ENCODE assay signal across 8 cellular contexts in genomic region chr4:186297013-186297645, GRCh38. TPM values are rescaled to one million over a fixed set of nuclear protein-coding genes. Genes with fewer than 3 reads are reported as not detected.
DNase-seq lines count a peak whose midpoint lies in the region; ATAC-seq and TF ChIP-seq lines count a peak whose summit lies in the region.

No MANE protein-coding gene starts in this region.

- WGBS in right cardiac atrium: 52% methylated on average over 21 of the region's 21 CpGs

- DNase-seq in Right ventricle myocardium superior (no peak), right cardiac atrium (no peak), SW480 (ENCODE audit: low spot score) (peak; percentile 46), glomerular endothelial cell (ENCODE audit: extremely low read depth, low read depth, low spot score) (peak; percentile 48), smooth muscle cell of the brain vasculature (ENCODE audit: low read depth, low spot score) (peak; percentile 35)

- no peaks in the 10 kb centered on the region for H3K4me1 ChIP-seq in right cardiac atrium (ENCODE audit: control insufficient read depth, insufficient read depth, low read length)

- H3K27ac ChIP-seq in right cardiac atrium (ENCODE audit: low read length): no peak overlapping the region

- H3K4me3 ChIP-seq in right cardiac atrium (ENCODE audit: low read length): no peak overlapping the region

- peaks cover 2% of the 10 kb centered on the region for H3K27me3 ChIP-seq in right cardiac atrium (ENCODE audit: control insufficient read depth, insufficient read depth)

- intact Hi-C loops in Right ventricle myocardium superior (cut with DNase I): loop anchor here (2.0 kb wide), 1 partner anchor 292 kb away; no protein-coding TSS in a partner anchor
- intact Hi-C loops in right cardiac atrium (cut with DNase I): loop anchor here (5.0 to 10.0 kb wide), 2 partner anchors 288 to 290 kb away; no protein-coding TSS in a partner anchor

- H3K9me3 ChIP-seq in right cardiac atrium (ENCODE audit: control insufficient read depth, low read length): no peaks in the 10 kb centered on the region

- ATAC-seq in Right ventricle myocardium superior (ENCODE audit: poor library complexity): peak; percentile 53
- ATAC-seq in right cardiac atrium: no peak
- ATAC-seq in HG03439 (IDR thresholded peaks at IDR 0.05; ENCODE audit: unreplicated experiment): no peak
- ATAC-seq in GM21423 (IDR thresholded peaks at IDR 0.05; ENCODE audit: unreplicated experiment): no peak

- peak; percentile 60 for TF ChIP-seq CTCF in LNCAP (IDR thresholded peaks at IDR 0.05)

RNA-seq across cellular contexts. Expression of gene F11, which starts 31.1 kb away (rescaled TPM):
- total RNA-seq in Right ventricle myocardium superior (0.40 TPM), right cardiac atrium (under 1 TPM in 2 of 4 donors, not detected in 2; 0.35 to 0.82 TPM), glomerular endothelial cell (not detected in 2 replicates)
- polyA plus RNA-seq in right cardiac atrium: not detected

Comparison
In these comparisons a context has a peak if more than half of its experiments do, and no peak if none do; other contexts are left out.
1. DNase-seq: peak in SW480 (single experiment), glomerular endothelial cell (single experiment) and smooth muscle cell of the brain vasculature (single experiment); none in Right ventricle myocardium superior (single experiment) and right cardiac atrium (0 of 3).